In the genomic region with DNA sequence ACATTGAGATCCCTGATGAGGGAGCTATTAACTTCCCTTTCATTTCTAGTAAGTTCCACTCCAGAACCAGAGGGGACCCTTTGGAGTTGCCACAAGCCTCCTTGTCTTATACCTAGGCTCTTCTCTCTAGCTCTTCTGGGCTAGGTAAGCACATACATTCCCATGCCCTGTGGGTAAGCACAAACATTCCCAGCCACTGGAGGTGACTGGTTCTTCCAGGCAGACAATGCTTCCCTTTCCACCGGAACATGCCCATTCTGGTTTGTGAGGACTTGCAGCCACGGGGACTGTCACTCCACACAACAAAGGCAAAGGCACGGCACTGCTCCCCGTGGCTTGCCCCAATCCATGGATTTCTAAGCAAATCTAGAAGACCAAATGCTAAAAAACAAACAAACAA, we compare ENCODE assay signal across 26 cellular contexts.
"Had no signal": no experiment of that assay in that cellular context is flagged by ENCODE, and none has a peak within 500 bp of the region (broad histone marks: within the 10 kb centered on the region; RNA-seq: fewer than 3 reads in every experiment).

No MANE protein-coding gene starts in this region.

- H3K4me3 ChIP-seq: cardiac muscle cell, esophagus muscularis mucosa, gastrocnemius medialis, SJSA1, spleen, tibial artery had no signal

- H3K27me3 Mint-ChIP-seq: activated B cell treated with CpG ODN at 0.5 μM for 24 hours; activated naive CD8-positive, alpha-beta T cell treated with anti-CD3 and anti-CD28 coated beads, Interleukin-2, amount 50 U/mL, for 24 hours had no signal

- H3K36me3 ChIP-seq: cardiac muscle cell, esophagus muscularis mucosa, gastrocnemius medialis, SJSA1, spleen, tibial artery had no signal

- H3K27me3 ChIP-seq: cardiac muscle cell, esophagus muscularis mucosa, gastrocnemius medialis, SJSA1, spleen, tibial artery had no signal

- H3K36me3 Mint-ChIP-seq: activated CD4-positive, alpha-beta memory T cell treated with anti-CD3 and anti-CD28 coated beads for 36 hours; mesothelial cell of epicardium; naive thymus-derived CD8-positive, alpha-beta T cell had no signal

- ATAC-seq: activated naive CD8-positive, alpha-beta T cell treated with anti-CD3 and anti-CD28 coated beads, Interleukin-2, amount 50 U/mL, for 24 hours; gastrocnemius medialis; left cardiac atrium; naive thymus-derived CD8-positive, alpha-beta T cell had no signal

- H3K4me1 ChIP-seq: spleen had no signal

- H3K4me3 Mint-ChIP-seq: activated B cell treated with CpG ODN at 0.5 μM for 24 hours; activated CD4-positive, alpha-beta memory T cell treated with anti-CD3 and anti-CD28 coated beads for 36 hours; activated naive CD8-positive, alpha-beta T cell treated with anti-CD3 and anti-CD28 coated beads, Interleukin-2, amount 50 U/mL, for 24 hours; activated T-helper 1 cell treated with anti-CD3 and anti-CD28 coated beads, Interleukin-12 subunit alpha, Interleukin-12 subunit beta, Interleukin-2, Interleukin-4 antibody, amounts not matched to agents 30 ng/mL and 10 ng/mL and 1 ng/mL, durations not matched to agents 14 hours and 24 hours and 36 hours; mesothelial cell of epicardium; naive thymus-derived CD8-positive, alpha-beta T cell had no signal

- H3K27ac ChIP-seq: cardiac muscle cell, esophagus muscularis mucosa, gastrocnemius medialis, SJSA1, tibial artery had no signal

- H3K4me1 Mint-ChIP-seq: activated B cell treated with CpG ODN at 0.5 μM for 24 hours, mesothelial cell of epicardium had no signal

- H3K27ac Mint-ChIP-seq: activated B cell treated with CpG ODN at 0.5 μM for 24 hours; activated CD4-positive, alpha-beta memory T cell treated with anti-CD3 and anti-CD28 coated beads for 36 hours; activated naive CD8-positive, alpha-beta T cell treated with anti-CD3 and anti-CD28 coated beads, Interleukin-2, amount 50 U/mL, for 24 hours; activated T-helper 1 cell treated with anti-CD3 and anti-CD28 coated beads, Interleukin-12 subunit alpha, Interleukin-12 subunit beta, Interleukin-2, Interleukin-4 antibody, amounts not matched to agents 30 ng/mL and 10 ng/mL and 1 ng/mL, durations not matched to agents 14 hours and 24 hours and 36 hours; mesothelial cell of epicardium; progenitor cell of endocrine pancreas had no signal

- H3K9me3 ChIP-seq: esophagus muscularis mucosa, gastrocnemius medialis, SJSA1, spleen, tibial artery had no signal

- H3K9me3 Mint-ChIP-seq: activated B cell treated with CpG ODN at 0.5 μM for 24 hours; activated CD4-positive, alpha-beta memory T cell treated with anti-CD3 and anti-CD28 coated beads for 36 hours; activated naive CD8-positive, alpha-beta T cell treated with anti-CD3 and anti-CD28 coated beads, Interleukin-2, amount 50 U/mL, for 24 hours; mesothelial cell of epicardium; naive thymus-derived CD8-positive, alpha-beta T cell had no signal

- DNase-seq: activated B cell treated with CpG ODN at 0.5 μM for 24 hours; activated CD4-positive, alpha-beta memory T cell treated with anti-CD3 and anti-CD28 coated beads for 36 hours; activated CD4-positive, alpha-beta T cell treated with anti-CD3 and anti-CD28 coated beads for 4 hours; activated gamma-delta T cell; activated naive CD4-positive, alpha-beta T cell treated with anti-CD3 and anti-CD28 coated beads, Interleukin-2, amount 50 U/mL, for 16 hours; activated naive CD8-positive, alpha-beta T cell treated with anti-CD3 and anti-CD28 coated beads, Interleukin-2, amount 50 U/mL, for 24 hours; activated T-cell treated with anti-CD3 and anti-CD28 coated beads for 4 hours; dermis blood vessel endothelial cell; effector CD8-positive, alpha-beta T cell; gastrocnemius medialis; hypothalamus; left cardiac atrium; naive thymus-derived CD8-positive, alpha-beta T cell; retina; spleen; stimulated activated CD4-positive, alpha-beta T cell treated with anti-CD3 and anti-CD28 coated beads, Interleukin-4, amount 100 ng/mL, for 1 hour; stimulated activated naive CD4-positive, alpha-beta T cell; T-helper 1 cell; T1000; tibial artery had no signal
